ENCODE assay signal across 23 cellular contexts in genomic region chr11:23406131-23406819, GRCh38.
A peak's percentile ranks its signal among the peaks of the same experiment; 100 is the strongest.
DNase-seq lines count a peak whose midpoint lies in the region; ATAC-seq and TF ChIP-seq lines count a peak whose summit lies in the region.
"Had no signal": no experiment of that assay in that cellular context is flagged by ENCODE, and none has a peak within 500 bp of the region (broad histone marks: within the 10 kb centered on the region; RNA-seq: fewer than 3 reads in every experiment).

No MANE protein-coding gene starts in this region.

- ATAC-seq in GM23338 (peak; percentile 48), right cardiac atrium (no peak)
- no peak for ATAC-seq in stimulated activated naive B cell treated with anti-CD40 and anti-IgM and Interleukin-4, amounts not matched to agents 10 μg/mL and 1 μg/mL and 100 μg/mL, for 72 hours (replicated peaks)
- ATAC-seq: activated CD4-positive, CD25-positive, alpha-beta regulatory T cell treated with anti-CD3 and anti-CD28 coated beads, Interleukin-2, amount 50 U/mL, for 24 hours; activated CD8-positive, alpha-beta T cell treated with anti-CD3 and anti-CD28 coated beads for 36 hours; left lung; mucosa of descending colon had no signal

- H3K9me2 ChIP-seq in GM23338 (ENCODE audit: insufficient read depth): no peaks in the 10 kb centered on the region

- H3K9me3 ChIP-seq in right cardiac atrium (ENCODE audit: control insufficient read depth, low read length): no peaks in the 10 kb centered on the region
- no peaks in the 10 kb centered on the region for H3K9me3 ChIP-seq in osteoblast (ENCODE audit: low read depth, low read length)
- H3K9me3 ChIP-seq: transverse colon had no signal

- H3K4me3 ChIP-seq in GM23338: no peak overlapping the region
- no peak overlapping the region for H3K4me3 ChIP-seq in right cardiac atrium (ENCODE audit: low read length)
- no peak overlapping the region for H3K4me3 ChIP-seq in osteoblast (ENCODE audit: insufficient read depth, low read length)
- H3K4me3 ChIP-seq: left lung, mucosa of descending colon, transverse colon had no signal

- intact Hi-C loops in right cardiac atrium (cut with DNase I): no loop called here

- H3K27ac Mint-ChIP-seq in GM23338: no peak overlapping the region
- no peak overlapping the region for H3K27ac Mint-ChIP-seq in stimulated activated naive B cell treated with anti-CD40 and anti-IgM and Interleukin-4, amounts not matched to agents 10 μg/mL and 1 μg/mL and 100 μg/mL, for 72 hours
- H3K27ac Mint-ChIP-seq: activated CD8-positive, alpha-beta T cell treated with anti-CD3 and anti-CD28 coated beads for 36 hours; activated naive CD8-positive, alpha-beta T cell treated with anti-CD3 and anti-CD28 coated beads, Interleukin-2, amount 10 ng/mL, durations not matched to agents 7 days and 5 days; nephron had no signal

- DNase-seq in GM23338 (ENCODE audit: low spot score) (peak; percentile 38), HT1080 (ENCODE audit: low read depth) (peak; percentile 6), right cardiac atrium (peak; percentile 7 to 27 (median 18)), osteoblast (ENCODE audit: insufficient read length, low spot score, missing footprints) (peak; percentile 66), NCI-H1930 (lab: John Stamatoyannopoulos, UW) (no peak), GM19240 (ENCODE audit: insufficient read length, low spot score) (no peak), erythroblast (lab: John Stamatoyannopoulos, UW) (no peak)
- DNase-seq in stimulated activated naive B cell treated with anti-CD40 and anti-IgM and Interleukin-4, amounts not matched to agents 10 μg/mL and 1 μg/mL and 100 μg/mL, for 72 hours: no peak
- DNase-seq: activated CD8-positive, alpha-beta T cell treated with anti-CD3 and anti-CD28 coated beads for 36 hours; activated effector memory CD4-positive, alpha-beta T cell treated with Interleukin-2 at 50 U/mL for 16 hours; activated naive CD8-positive, alpha-beta T cell treated with anti-CD3 and anti-CD28 coated beads, Interleukin-2, amount 10 ng/mL, durations not matched to agents 7 days and 5 days; glutamatergic neuron; GOT3; Karpas-422; MV-4-11; NCI-H187; NCI-H526 treated with DMSO at 0.1 percent for 48 hours; T1000; transverse colon had no signal

- H4K20me1 ChIP-seq in GM23338 (replicated peaks; ENCODE audit: insufficient read depth) (no peaks in the 10 kb centered on the region), osteoblast (ENCODE audit: insufficient read depth, low read length) (no peaks in the 10 kb centered on the region)

- H3K27me3 ChIP-seq in GM23338 (ENCODE audit: insufficient read depth) (no peaks in the 10 kb centered on the region), right cardiac atrium (ENCODE audit: control insufficient read depth, insufficient read depth) (no peaks in the 10 kb centered on the region), osteoblast (ENCODE audit: insufficient read depth, low read length) (no peaks in the 10 kb centered on the region)
- H3K27me3 ChIP-seq: left lung, transverse colon had no signal

- no peaks in the 10 kb centered on the region for H3K79me2 ChIP-seq in GM23338 (replicated peaks; ENCODE audit: insufficient read depth)
- H3K79me2 ChIP-seq in osteoblast (ENCODE audit: insufficient read depth, low read length): no peaks in the 10 kb centered on the region

- no peaks in the 10 kb centered on the region for H3F3A ChIP-seq in GM23338 (replicated peaks; ENCODE audit: low read depth)

- H3K36me3 Mint-ChIP-seq in GM23338 (ENCODE audit: low read depth): peaks cover 29% of the 10 kb centered on the region; the same call in 2 of the 3 replicates
- H3K36me3 Mint-ChIP-seq in stimulated activated naive B cell treated with anti-CD40 and anti-IgM and Interleukin-4, amounts not matched to agents 10 μg/mL and 1 μg/mL and 100 μg/mL, for 72 hours: no peaks in the 10 kb centered on the region
- H3K36me3 Mint-ChIP-seq: activated naive CD8-positive, alpha-beta T cell treated with anti-CD3 and anti-CD28 coated beads, Interleukin-2, amount 10 ng/mL, durations not matched to agents 7 days and 5 days had no signal

- no peak for TF ChIP-seq POLR2A in erythroblast (IDR thresholded peaks at IDR 0.05; ENCODE audit: low read length)

- no peaks in the 10 kb centered on the region; the same call in 1 of the 2 replicates for H3K36me3 ChIP-seq in GM23338 (ENCODE audit: insufficient read depth)
- H3K36me3 ChIP-seq in osteoblast (ENCODE audit: insufficient read depth, low read length): no peaks in the 10 kb centered on the region
- H3K36me3 ChIP-seq: left lung, transverse colon had no signal

- TF ChIP-seq CTCF in GM23338 (conservative IDR thresholded peaks at IDR 0.05; ENCODE audit: low read depth in 2 of 2) (peak; percentile 27 to 33; a peak in 3 of 4 replicates), osteoblast (IDR thresholded peaks at IDR 0.05; ENCODE audit: extremely low read depth, low read depth, low read length) (no peak)

- peaks cover 57% of the 10 kb centered on the region for H3K9me3 Mint-ChIP-seq in GM23338
- H3K9me3 Mint-ChIP-seq in stimulated activated naive B cell treated with anti-CD40 and anti-IgM and Interleukin-4, amounts not matched to agents 10 μg/mL and 1 μg/mL and 100 μg/mL, for 72 hours: peaks cover 15 to 19% of the 10 kb centered on the region in 2 donors

- no peak overlapping the region for H3K4me3 Mint-ChIP-seq in GM23338
- H3K4me3 Mint-ChIP-seq in stimulated activated naive B cell treated with anti-CD40 and anti-IgM and Interleukin-4, amounts not matched to agents 10 μg/mL and 1 μg/mL and 100 μg/mL, for 72 hours: no peak overlapping the region
- H3K4me3 Mint-ChIP-seq: activated CD8-positive, alpha-beta T cell treated with anti-CD3 and anti-CD28 coated beads for 36 hours; activated naive CD8-positive, alpha-beta T cell treated with anti-CD3 and anti-CD28 coated beads, Interleukin-2, amount 10 ng/mL, durations not matched to agents 7 days and 5 days; nephron had no signal

- H2AFZ ChIP-seq in GM23338 (no peak overlapping the region), osteoblast (ENCODE audit: low read length) (no peak overlapping the region)

- no peak overlapping the region for H3K4me2 ChIP-seq in GM23338
- H3K4me2 ChIP-seq in osteoblast (ENCODE audit: insufficient read depth, low read length): no peak overlapping the region

- WGBS in right cardiac atrium: 90% methylated on average over 23 of the region's 23 CpGs

- H3K4me1 Mint-ChIP-seq in GM23338: no peaks in the 10 kb centered on the region
- no peaks in the 10 kb centered on the region for H3K4me1 Mint-ChIP-seq in stimulated activated naive B cell treated with anti-CD40 and anti-IgM and Interleukin-4, amounts not matched to agents 10 μg/mL and 1 μg/mL and 100 μg/mL, for 72 hours
- H3K4me1 Mint-ChIP-seq: activated naive CD8-positive, alpha-beta T cell treated with anti-CD3 and anti-CD28 coated beads, Interleukin-2, amount 10 ng/mL, durations not matched to agents 7 days and 5 days; nephron had no signal

- H3K27ac ChIP-seq in GM23338 (ENCODE audit: low read depth) (no peak overlapping the region), right cardiac atrium (ENCODE audit: low read length) (no peak overlapping the region), osteoblast (ENCODE audit: low read depth, low read length) (no peak overlapping the region)
- H3K27ac ChIP-seq: left lung, transverse colon had no signal

- H3K4me1 ChIP-seq in GM23338 (ENCODE audit: insufficient read depth) (no peaks in the 10 kb centered on the region), right cardiac atrium (ENCODE audit: control insufficient read depth, insufficient read depth, low read length) (no peaks in the 10 kb centered on the region), osteoblast (ENCODE audit: insufficient read depth, low read length) (no peaks in the 10 kb centered on the region)
- H3K4me1 ChIP-seq: left lung, transverse colon had no signal

- peaks cover 4% of the 10 kb centered on the region for H3K27me3 Mint-ChIP-seq in GM23338 (ENCODE audit: insufficient read depth, low read depth, poor library complexity)
- H3K27me3 Mint-ChIP-seq in stimulated activated naive B cell treated with anti-CD40 and anti-IgM and Interleukin-4, amounts not matched to agents 10 μg/mL and 1 μg/mL and 100 μg/mL, for 72 hours: no peaks in the 10 kb centered on the region
- H3K27me3 Mint-ChIP-seq: activated CD8-positive, alpha-beta T cell treated with anti-CD3 and anti-CD28 coated beads for 36 hours; activated naive CD8-positive, alpha-beta T cell treated with anti-CD3 and anti-CD28 coated beads, Interleukin-2, amount 10 ng/mL, durations not matched to agents 7 days and 5 days had no signal

TF ChIP-seq in GM23338, 12 proteins besides CTCF, POLR2A, EP300 and RAD21:
- TF ChIP-seq EZH2phosphoT487 (IDR thresholded peaks at IDR 0.05; ENCODE audit: unreplicated experiment) (no peak), REST (IDR thresholded peaks at IDR 0.05; ENCODE audit: unreplicated experiment) (no peak)

Comparison
In these comparisons a context has a peak if more than half of its experiments do, and no peak if none do; other contexts are left out.
1. DNase-seq: peak in GM23338 (single experiment), HT1080 (single experiment), right cardiac atrium (3 of 3) and osteoblast (single experiment); none in NCI-H1930 (0 of 2), stimulated activated naive B cell treated with anti-CD40 and anti-IgM and Interleukin-4, amounts not matched to agents 10 μg/mL and 1 μg/mL and 100 μg/mL, for 72 hours (single experiment), GM19240 (single experiment) and erythroblast (0 of 2).